Comparison of ENCODE assay signal across 24 cellular contexts in genomic region chr3:24184528-24185176, GRCh38.
A peak's percentile ranks its signal among the peaks of the same experiment; 100 is the strongest.
DNase-seq lines count a peak whose midpoint lies in the region; ATAC-seq, FAIRE-seq and TF ChIP-seq lines count a peak whose summit lies in the region.
"Had no signal": no experiment of that assay in that cellular context is flagged by ENCODE, and none has a peak within 500 bp of the region (broad histone marks: within the 10 kb centered on the region; RNA-seq: fewer than 3 reads in every experiment).

No MANE protein-coding gene starts in this region.

- CTCF ChIA-PET in A549 (lab: Yijun Ruan, JAX) (interaction anchor here (1.8 to 2.4 kb wide), 3 partner anchors 14 to 29 kb away, joined by 7 to 13 read pairs (median 8); no protein-coding TSS in a partner anchor), K562 (lab: Yijun Ruan, JAX; ENCODE audit: low intra/inter-chr PET ratio) (interaction anchor here (1.5 kb wide), 1 partner anchor 499 kb away, joined by 7 read pairs; no protein-coding TSS in a partner anchor)

- no peak for FAIRE-seq in A549 (lab: Jason Lieb, UNC)
- FAIRE-seq in K562 (lab: Jason Lieb, UNC) = no peak
- FAIRE-seq: GM12891, GM19239 had no signal

- intact Hi-C loops in K562 (cut with micrococcal nuclease) = loop anchor here (1.0 to 5.0 kb wide), 3 partner anchors 54 to 308 kb away; partner anchors contain the start of gene THRB

- H3K9me3 ChIP-seq in A549 = no peaks in the 10 kb centered on the region
- no peaks in the 10 kb centered on the region for H3K9me3 ChIP-seq in K562 (replicated peaks; ENCODE audit: control insufficient read depth, insufficient read depth, low read depth, low read length)
- H3K9me3 ChIP-seq in skeletal muscle tissue (ENCODE audit: control insufficient read depth in 3 of 3, low read length in 3 of 3) = no peaks in the 10 kb centered on the region
- H3K9me3 ChIP-seq: MG63, SJCRH30 had no signal

- TF ChIP-seq EP300 in A549 (IDR thresholded peaks at IDR 0.05) (no peak), K562 (IDR thresholded peaks at IDR 0.05; ENCODE audit: low read length) (no peak)

- in situ Hi-C loops in K562 (cut with MboI) (no loop called here), GM13976 (cut with MboI; ENCODE audit: low sequenced_read_pairs, unreplicated experiment) (no loop called here)

- TF ChIP-seq RAD21 in A549 (conservative IDR thresholded peaks at IDR 0.05 in 1 of 2, IDR thresholded peaks at IDR 0.05 in 1 of 2) (no peak), K562 (CRISPR knock-in tag; conservative IDR thresholded peaks at IDR 0.05 in 1 of 2, IDR thresholded peaks at IDR 0.05 in 1 of 2) (no peak)

- H3K4me2 ChIP-seq in A549 (no peak overlapping the region), K562 (ENCODE audit: insufficient read depth, low read length) (no peak overlapping the region)
- H3K4me2 ChIP-seq: PC-9 had no signal

- no peaks in the 10 kb centered on the region for H3K36me3 ChIP-seq in K562 (ENCODE audit: control insufficient read depth, insufficient read depth, low read length)
- peaks cover 0 to 4% (median 0%) of the 10 kb centered on the region in 3 donors for H3K36me3 ChIP-seq in skeletal muscle tissue (ENCODE audit: control insufficient read depth in 3 of 3, insufficient read depth in 3 of 3, low read length in 3 of 3)
- H3K36me3 ChIP-seq: MG63, SJCRH30 had no signal

- H4K20me1 ChIP-seq in K562 (replicated peaks; ENCODE audit: control insufficient read depth, insufficient read depth, low read length) = no peaks in the 10 kb centered on the region

- POLR2A ChIA-PET in A549 (lab: Yijun Ruan, JAX) = no interaction called here
- POLR2A ChIA-PET in K562 (lab: Yijun Ruan, JAX) = interaction anchor here (1.9 kb wide), 1 partner anchor 12 kb away, joined by 6 read pairs; no protein-coding TSS in a partner anchor

- H3K9me1 ChIP-seq in K562 (ENCODE audit: control insufficient read depth, insufficient read depth, low read length) = no peaks in the 10 kb centered on the region

- H3K4me3 ChIP-seq in A549 (no peak overlapping the region), K562 (no peak overlapping the region), skeletal muscle tissue (ENCODE audit: low read length in 3 of 3) (no peak overlapping the region)
- H3K4me3 ChIP-seq: MG63, PC-9, SJCRH30 had no signal

- no peak for DNase-seq in A549 (ENCODE audit: low read depth in 1 of 2, low spot score in 1 of 2)
- DNase-seq in NCI-H524 (lab: John Stamatoyannopoulos, UW) = peak; percentile 89 to 97
- DNase-seq in K562 (ENCODE audit: extremely low read depth in 1 of 4, low spot score in 3 of 4) = no peak
- no peak for DNase-seq in GM13976 (ENCODE audit: low spot score)
- no peak for DNase-seq in NCI-H2171 (lab: John Stamatoyannopoulos, UW)
- no peak for DNase-seq in CD1c-positive myeloid dendritic cell (ENCODE audit: extremely low spot score)
- DNase-seq: CD8-positive, alpha-beta memory T cell; DMS 273 treated with DMSO at 0.1 percent for 48 hours; DMS79; EL; GF-D8; MG63; NCI-H1105 treated with DMSO at 0.1 percent for 48 hours; NCI-H2029; NCI-H2171 treated with DMSO at 0.1 percent for 48 hours; NCI-H345; NCI-H510A treated with DMSO at 0.1 percent for 48 hours; NCI-H774; PC-9; SJCRH30 had no signal

- no TSS peak for BruUV-seq in K562 (replicated peaks; lab: Mats Ljungman, UMichigan)

- TF ChIP-seq CTCF in A549 (IDR thresholded peaks at IDR 0.05) (no peak), K562 (IDR thresholded peaks at IDR 0.05 in 2 of 3, conservative IDR thresholded peaks at IDR 0.05 in 1 of 3; ENCODE audit: insufficient read depth in 2 of 3, low read depth in 1 of 3, low read length in 3 of 3) (no peak), GM13976 (IDR thresholded peaks at IDR 0.05; ENCODE audit: borderline replicate concordance, control extremely low read depth, extremely low read depth, insufficient read depth, missing control alignments) (no peak)

- H2AFZ ChIP-seq in K562 (ENCODE audit: low read depth, low read length) = no peak overlapping the region
- H2AFZ ChIP-seq: PC-9 had no signal

- WGBS in A549 (ENCODE audit: missing lambda C conversion rate) = 64% methylated on average over 5 of the region's 5 CpGs
- 51% methylated on average over 5 of the region's 5 CpGs for WGBS in K562 (ENCODE audit: insufficient coverage, low coverage, missing lambda C conversion rate)

- H3K4me1 ChIP-seq in A549 = no peaks in the 10 kb centered on the region
- H3K4me1 ChIP-seq in K562 (replicated peaks in 1 of 2; ENCODE audit: control insufficient read depth in 2 of 2, insufficient read depth in 2 of 2, low read length in 2 of 2) = peaks cover 4 to 8% of the 10 kb centered on the region in 2 experiments; a peak in 3 of 5 replicates
- H3K4me1 ChIP-seq in skeletal muscle tissue (ENCODE audit: control insufficient read depth in 3 of 3, insufficient read depth in 3 of 3, low read length in 3 of 3) = peaks cover 7 to 19% (median 18%) of the 10 kb centered on the region in 3 donors
- H3K4me1 ChIP-seq: SJCRH30 had no signal

- no peaks in the 10 kb centered on the region for H3K27me3 ChIP-seq in K562 (ENCODE audit: control insufficient read depth in 2 of 2, insufficient read depth in 2 of 2, low read length in 2 of 2)
- no peaks in the 10 kb centered on the region for H3K27me3 ChIP-seq in skeletal muscle tissue (ENCODE audit: control insufficient read depth in 3 of 3, insufficient read depth in 3 of 3, low read length in 3 of 3)
- H3K27me3 ChIP-seq: MG63, SJCRH30 had no signal

- ATAC-seq in A549 = no peak
- no peak for ATAC-seq in K562

- H3K27ac ChIP-seq in A549 (no peak overlapping the region), K562 (ENCODE audit: extremely low read depth, low read depth, low read length) (no peak overlapping the region), skeletal muscle tissue (ENCODE audit: low read depth, low read length) (peak overlapping the region; percentile 1)
- H3K27ac ChIP-seq: HL-60, PC-9, SJCRH30 had no signal

- TF ChIP-seq POLR2A in A549 (IDR thresholded peaks at IDR 0.05; ENCODE audit: low read length) = no peak
- no peak for TF ChIP-seq POLR2A in K562 (conservative IDR thresholded peaks at IDR 0.05)

- no peak overlapping the region for H3K9ac ChIP-seq in K562 (ENCODE audit: insufficient read depth in 1 of 2, low read depth in 2 of 2, low read length in 2 of 2)
- H3K9ac ChIP-seq in skeletal muscle tissue (ENCODE audit: low read depth in 1 of 3, low read length in 3 of 3) = peak overlapping the region in 1 of 3 donors; percentile 9

- no peaks in the 10 kb centered on the region for H3K79me2 ChIP-seq in K562 (ENCODE audit: control insufficient read depth, insufficient read depth, low read length)

TF ChIP-seq in A549, 52 proteins besides CTCF, POLR2A, EP300 and RAD21:
- TF ChIP-seq HMGXB4 (CRISPR knock-in tag; IDR thresholded peaks at IDR 0.05; ENCODE audit: borderline replicate concordance) (no peak), NFE2L2 (conservative IDR thresholded peaks at IDR 0.05; ENCODE audit: low read length) (peak; percentile 81), HOXA7 (CRISPR knock-in tag; IDR thresholded peaks at IDR 0.05) (no peak), ZNF302 (CRISPR knock-in tag; IDR thresholded peaks at IDR 0.05) (no peak)

TF ChIP-seq in K562, 482 proteins besides CTCF, POLR2A, EP300 and RAD21 (continues in another document):
- no peak for TF ChIP-seq ZZZ3 (IDR thresholded peaks at IDR 0.05)
- TF ChIP-seq NFE2L1 (tag; IDR thresholded peaks at IDR 0.05; ENCODE audit: borderline replicate concordance, low read depth) = peak; percentile 70
- no peak for TF ChIP-seq ZNF354B (CRISPR knock-in tag; IDR thresholded peaks at IDR 0.05)
- TF ChIP-seq EGR1 (conservative IDR thresholded peaks at IDR 0.05) = no peak
- peak; percentile 33; the same call in 1 of the 2 replicates for TF ChIP-seq ESRRA (IDR thresholded peaks at IDR 0.05; ENCODE audit: borderline replicate concordance, low read depth)
- TF ChIP-seq ELK1 (CRISPR knock-in tag; IDR thresholded peaks at IDR 0.05) = no peak
- no peak for TF ChIP-seq CREB1 (IDR thresholded peaks at IDR 0.05)
- TF ChIP-seq CREB1 (CRISPR knock-in tag; IDR thresholded peaks at IDR 0.05) = 0 out of 2 replicates have a peak, but pooled peaks have one; percentile 11
- TF ChIP-seq BRF1 (IDR thresholded peaks at IDR 0.05; ENCODE audit: borderline replicate concordance, extremely low read depth, insufficient read length) = no peak
- TF ChIP-seq MAFG (tag; conservative IDR thresholded peaks at IDR 0.05) = peak; percentile 89
- no peak for TF ChIP-seq CHD4 (IDR thresholded peaks at IDR 0.05; ENCODE audit: insufficient read depth, insufficient replicate concordance, low read depth, low read length, poor library complexity, severe bottlenecking)
- no peak for TF ChIP-seq FOXK1 (CRISPR knock-in tag; IDR thresholded peaks at IDR 0.05; ENCODE audit: borderline replicate concordance)
- TF ChIP-seq FOXP4 (CRISPR knock-in tag; IDR thresholded peaks at IDR 0.05; ENCODE audit: borderline replicate concordance) = no peak
- no peak for TF ChIP-seq ZNF766 (CRISPR knock-in tag; conservative IDR thresholded peaks at IDR 0.05)
- no peak for TF ChIP-seq RBM15 (IDR thresholded peaks at IDR 0.05; ENCODE audit: insufficient read depth, low read length)
- no peak for TF ChIP-seq POU5F1 (IDR thresholded peaks at IDR 0.05; ENCODE audit: borderline replicate concordance, low read depth, low read length, partially characterized antibody)

Comparison
In these comparisons a context has a peak if more than half of its experiments do, and no peak if none do; other contexts are left out.
1. DNase-seq: peak in NCI-H524 (2 of 2); none in A549 (0 of 2), K562 (0 of 4), GM13976 (single experiment), NCI-H2171 (single experiment) and CD1c-positive myeloid dendritic cell (single experiment).
2. Of the 35 proteins assayed by ChIP-seq in both K562 and A549: peak only in K562: ESRRA; only in A549: none; in both: none; in neither: 34.